Comparison of ENCODE assay signal across 2 cellular contexts in genomic region chr15:67883228-67883773, GRCh38.
TF ChIP-seq lines count a peak whose summit lies in the region.

No MANE protein-coding gene starts in this region.

TF ChIP-seq in IMR-90, 13 proteins besides CTCF, POLR2A, EP300 and RAD21 (continued from another document):
- TF ChIP-seq, protein P1, sequence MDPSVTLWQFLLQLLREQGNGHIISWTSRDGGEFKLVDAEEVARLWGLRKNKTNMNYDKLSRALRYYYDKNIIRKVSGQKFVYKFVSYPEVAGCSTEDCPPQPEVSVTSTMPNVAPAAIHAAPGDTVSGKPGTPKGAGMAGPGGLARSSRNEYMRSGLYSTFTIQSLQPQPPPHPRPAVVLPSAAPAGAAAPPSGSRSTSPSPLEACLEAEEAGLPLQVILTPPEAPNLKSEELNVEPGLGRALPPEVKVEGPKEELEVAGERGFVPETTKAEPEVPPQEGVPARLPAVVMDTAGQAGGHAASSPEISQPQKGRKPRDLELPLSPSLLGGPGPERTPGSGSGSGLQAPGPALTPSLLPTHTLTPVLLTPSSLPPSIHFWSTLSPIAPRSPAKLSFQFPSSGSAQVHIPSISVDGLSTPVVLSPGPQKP (IDR thresholded peaks at IDR 0.05; ENCODE audit: borderline replicate concordance, low read depth, low read length), result no peak
- TF ChIP-seq RCOR1 (IDR thresholded peaks at IDR 0.05; ENCODE audit: insufficient replicate concordance, low read length) (no peak), MAFK (IDR thresholded peaks at IDR 0.05; ENCODE audit: low read depth, low read length) (no peak), CHD1 (IDR thresholded peaks at IDR 0.05; ENCODE audit: low read depth, low read length) (no peak), SMC3 (IDR thresholded peaks at IDR 0.05; ENCODE audit: low read depth, low read length) (no peak), MXI1 (IDR thresholded peaks at IDR 0.05; ENCODE audit: borderline replicate concordance, low read depth, low read length) (no peak), BHLHE40 (IDR thresholded peaks at IDR 0.05; ENCODE audit: low read depth, low read length) (no peak)

TF ChIP-seq in SK-N-SH treated with all-trans-retinoic acid at 6 μM for 48 hours, 23 proteins besides CTCF, POLR2A, EP300 and RAD21 (continued from another document):
- TF ChIP-seq, protein P2, sequence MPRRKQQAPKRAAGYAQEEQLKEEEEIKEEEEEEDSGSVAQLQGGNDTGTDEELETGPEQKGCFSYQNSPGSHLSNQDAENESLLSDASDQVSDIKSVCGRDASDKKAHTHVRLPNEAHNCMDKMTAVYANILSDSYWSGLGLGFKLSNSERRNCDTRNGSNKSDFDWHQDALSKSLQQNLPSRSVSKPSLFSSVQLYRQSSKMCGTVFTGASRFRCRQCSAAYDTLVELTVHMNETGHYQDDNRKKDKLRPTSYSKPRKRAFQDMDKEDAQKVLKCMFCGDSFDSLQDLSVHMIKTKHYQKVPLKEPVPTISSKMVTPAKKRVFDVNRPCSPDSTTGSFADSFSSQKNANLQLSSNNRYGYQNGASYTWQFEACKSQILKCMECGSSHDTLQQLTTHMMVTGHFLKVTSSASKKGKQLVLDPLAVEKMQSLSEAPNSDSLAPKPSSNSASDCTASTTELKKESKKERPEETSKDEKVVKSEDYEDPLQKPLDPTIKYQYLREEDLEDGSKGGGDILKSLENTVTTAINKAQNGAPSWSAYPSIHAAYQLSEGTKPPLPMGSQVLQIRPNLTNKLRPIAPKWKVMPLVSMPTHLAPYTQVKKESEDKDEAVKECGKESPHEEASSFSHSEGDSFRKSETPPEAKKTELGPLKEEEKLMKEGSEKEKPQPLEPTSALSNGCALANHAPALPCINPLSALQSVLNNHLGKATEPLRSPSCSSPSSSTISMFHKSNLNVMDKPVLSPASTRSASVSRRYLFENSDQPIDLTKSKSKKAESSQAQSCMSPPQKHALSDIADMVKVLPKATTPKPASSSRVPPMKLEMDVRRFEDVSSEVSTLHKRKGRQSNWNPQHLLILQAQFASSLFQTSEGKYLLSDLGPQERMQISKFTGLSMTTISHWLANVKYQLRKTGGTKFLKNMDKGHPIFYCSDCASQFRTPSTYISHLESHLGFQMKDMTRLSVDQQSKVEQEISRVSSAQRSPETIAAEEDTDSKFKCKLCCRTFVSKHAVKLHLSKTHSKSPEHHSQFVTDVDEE (CRISPR knock-in tag; IDR thresholded peaks at IDR 0.05), result no peak
- no peak for TF ChIP-seq ISL1 (CRISPR knock-in tag; IDR thresholded peaks at IDR 0.05)
- no peak for TF ChIP-seq POU6F1 (CRISPR knock-in tag; IDR thresholded peaks at IDR 0.05; ENCODE audit: borderline replicate concordance, low read depth)
- TF ChIP-seq, protein P3, sequence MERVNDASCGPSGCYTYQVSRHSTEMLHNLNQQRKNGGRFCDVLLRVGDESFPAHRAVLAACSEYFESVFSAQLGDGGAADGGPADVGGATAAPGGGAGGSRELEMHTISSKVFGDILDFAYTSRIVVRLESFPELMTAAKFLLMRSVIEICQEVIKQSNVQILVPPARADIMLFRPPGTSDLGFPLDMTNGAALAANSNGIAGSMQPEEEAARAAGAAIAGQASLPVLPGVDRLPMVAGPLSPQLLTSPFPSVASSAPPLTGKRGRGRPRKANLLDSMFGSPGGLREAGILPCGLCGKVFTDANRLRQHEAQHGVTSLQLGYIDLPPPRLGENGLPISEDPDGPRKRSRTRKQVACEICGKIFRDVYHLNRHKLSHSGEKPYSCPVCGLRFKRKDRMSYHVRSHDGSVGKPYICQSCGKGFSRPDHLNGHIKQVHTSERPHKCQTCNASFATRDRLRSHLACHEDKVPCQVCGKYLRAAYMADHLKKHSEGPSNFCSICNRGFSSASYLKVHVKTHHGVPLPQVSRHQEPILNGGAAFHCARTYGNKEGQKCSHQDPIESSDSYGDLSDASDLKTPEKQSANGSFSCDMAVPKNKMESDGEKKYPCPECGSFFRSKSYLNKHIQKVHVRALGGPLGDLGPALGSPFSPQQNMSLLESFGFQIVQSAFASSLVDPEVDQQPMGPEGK (CRISPR knock-in tag; IDR thresholded peaks at IDR 0.05; ENCODE audit: borderline replicate concordance), result no peak
- TF ChIP-seq, protein P4, sequence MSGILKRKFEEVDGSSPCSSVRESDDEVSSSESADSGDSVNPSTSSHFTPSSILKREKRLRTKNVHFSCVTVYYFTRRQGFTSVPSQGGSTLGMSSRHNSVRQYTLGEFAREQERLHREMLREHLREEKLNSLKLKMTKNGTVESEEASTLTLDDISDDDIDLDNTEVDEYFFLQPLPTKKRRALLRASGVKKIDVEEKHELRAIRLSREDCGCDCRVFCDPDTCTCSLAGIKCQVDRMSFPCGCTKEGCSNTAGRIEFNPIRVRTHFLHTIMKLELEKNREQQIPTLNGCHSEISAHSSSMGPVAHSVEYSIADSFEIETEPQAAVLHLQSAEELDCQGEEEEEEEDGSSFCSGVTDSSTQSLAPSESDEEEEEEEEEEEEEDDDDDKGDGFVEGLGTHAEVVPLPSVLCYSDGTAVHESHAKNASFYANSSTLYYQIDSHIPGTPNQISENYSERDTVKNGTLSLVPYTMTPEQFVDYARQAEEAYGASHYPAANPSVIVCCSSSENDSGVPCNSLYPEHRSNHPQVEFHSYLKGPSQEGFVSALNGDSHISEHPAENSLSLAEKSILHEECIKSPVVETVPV (CRISPR knock-in tag; IDR thresholded peaks at IDR 0.05), result no peak
- TF ChIP-seq CREB5 (CRISPR knock-in tag; IDR thresholded peaks at IDR 0.05; ENCODE audit: low read depth), result no peak
- no peak for TF ChIP-seq OSR1 (CRISPR knock-in tag; IDR thresholded peaks at IDR 0.05)
- TF ChIP-seq ZNF565 (CRISPR knock-in tag; conservative IDR thresholded peaks at IDR 0.05; ENCODE audit: low read depth), result no peak
- TF ChIP-seq ZFP3 (CRISPR knock-in tag; IDR thresholded peaks at IDR 0.05), result no peak
- TF ChIP-seq ZNF70 (CRISPR knock-in tag; IDR thresholded peaks at IDR 0.05), result no peak
- TF ChIP-seq ESRRG (CRISPR knock-in tag; IDR thresholded peaks at IDR 0.05), result no peak
- TF ChIP-seq TOX (CRISPR knock-in tag; IDR thresholded peaks at IDR 0.05; ENCODE audit: borderline replicate concordance), result no peak
- no peak for TF ChIP-seq GLIS3 (CRISPR knock-in tag; IDR thresholded peaks at IDR 0.05)
- TF ChIP-seq RARB (CRISPR knock-in tag; IDR thresholded peaks at IDR 0.05), result no peak
